In the genomic region with DNA sequence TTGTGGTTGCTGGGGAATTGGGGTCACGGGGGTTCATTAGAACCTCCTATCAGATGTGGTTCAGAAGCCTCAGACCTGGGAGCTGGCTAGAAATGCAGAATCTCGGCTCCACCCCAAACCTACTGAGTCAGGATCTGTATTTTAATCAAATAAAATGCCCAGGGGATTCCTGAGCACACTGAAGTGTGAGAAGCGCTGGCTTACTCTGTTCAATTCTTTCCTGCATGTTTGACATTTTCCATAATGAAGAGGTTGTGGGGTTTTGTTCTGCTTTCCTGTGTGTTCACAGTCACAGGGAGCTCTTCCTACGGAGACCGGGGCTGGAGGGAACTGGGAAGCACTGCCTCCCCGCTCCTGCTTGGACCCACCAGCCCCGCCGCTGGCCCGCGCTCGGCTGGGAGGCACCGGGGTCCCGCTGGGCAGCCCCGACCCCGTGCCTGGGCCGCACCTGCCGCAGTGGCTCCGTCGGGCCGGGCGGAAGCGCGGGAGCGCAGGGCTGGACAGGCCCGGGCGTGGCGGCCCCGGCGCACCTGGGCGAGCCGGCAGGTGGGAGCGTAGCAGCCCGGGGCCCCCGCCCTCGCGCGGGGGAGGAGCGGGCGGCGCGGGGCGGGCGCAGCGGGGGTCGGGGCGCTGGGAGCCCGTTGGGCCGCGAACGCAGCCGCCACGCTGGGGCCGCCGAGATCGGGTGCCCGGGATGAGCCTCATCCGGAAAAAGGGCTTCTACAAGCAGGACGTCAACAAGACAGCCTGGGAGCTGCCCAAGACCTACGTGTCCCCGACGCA, we compare ENCODE assay signal across 8 cellular contexts. TPM values are rescaled to one million over a fixed set of nuclear protein-coding genes. Genes with fewer than 3 reads are reported as not detected.
DNase-seq lines count a peak whose midpoint lies in the region; ATAC-seq and TF ChIP-seq lines count a peak whose summit lies in the region.

A gene (plus strand): TSS at position 625 of the 783 bp plus-strand sequence. CDS start 70 bp downstream, at position 695.

- peak; percentile 59 for DNase-seq in H9
- no peak for DNase-seq in NT2/D1 (ENCODE audit: low read depth, low spot score)
- peak; percentile 64 to 77 (median 67) for DNase-seq in body of pancreas
- peak in 1 of 2 donors; percentile 89 for DNase-seq in left lung
- DNase-seq in stimulated activated naive B cell treated with anti-CD40 and anti-IgM and Interleukin-4, amounts not matched to agents 10 μg/mL and 1 μg/mL and 100 μg/mL, for 72 hours, result no peak
- DNase-seq in SW 1271 (lab: John Stamatoyannopoulos, UW), result no peak

- H2AFZ ChIP-seq in H9 (ENCODE audit: low read length), result peak within 1 kb of the TSS; percentile 43

- intact Hi-C loops in body of pancreas (cut with DNase I) (loop anchor here (10.0 kb wide), 2 partner anchors 65 to 235 kb away; a partner anchor contains a TSS), left lung (cut with DNase I) (loop anchor here in 1 of 2 donors (10.0 kb wide), 1 partner anchor 65 kb away; a partner anchor contains a TSS)

- no peak within 1 kb of the TSS for H3K56ac ChIP-seq in H9 (ENCODE audit: insufficient read length, low read depth, low read length)

- H3K27ac ChIP-seq in H9 (ENCODE audit: insufficient read length, low read depth, low read length) (no peak within 1 kb of the TSS), body of pancreas (peak within 1 kb of the TSS; percentile 91 to 93 (median 92)), left lung (peak within 1 kb of the TSS; percentile 75 to 80)

- peaks cover 22 to 24% of the 10 kb centered on the region in 2 experiments for H3K4me1 Mint-ChIP-seq in H9
- peaks cover 39 to 47% of the 10 kb centered on the region in 2 donors for H3K4me1 Mint-ChIP-seq in stimulated activated naive B cell treated with anti-CD40 and anti-IgM and Interleukin-4, amounts not matched to agents 10 μg/mL and 1 μg/mL and 100 μg/mL, for 72 hours

- no peak within 1 kb of the TSS for H3K4ac ChIP-seq in H9 (ENCODE audit: low read depth, low read length)

- H2BK120ac ChIP-seq in H9 (ENCODE audit: low read depth, low read length, poor library complexity, severe bottlenecking), result no peak within 1 kb of the TSS

- H3T11ph ChIP-seq in H9 (ENCODE audit: low read length), result no peak within 1 kb of the TSS

- H3K4me1 ChIP-seq in H9 (ENCODE audit: insufficient read depth, low read length), result peaks cover 5% of the 10 kb centered on the region
- H3K4me1 ChIP-seq in NT2/D1 (ENCODE audit: insufficient read depth, insufficient read length), result peaks cover 8% of the 10 kb centered on the region
- H3K4me1 ChIP-seq in body of pancreas, result peaks cover 28% of the 10 kb centered on the region
- peaks cover 16 to 75% of the 10 kb centered on the region in 2 donors for H3K4me1 ChIP-seq in left lung

- ATAC-seq in body of pancreas (peak; percentile 78), left lung (peak; percentile 56), HG03565 (IDR thresholded peaks at IDR 0.05; ENCODE audit: unreplicated experiment) (no peak), HG02870 (IDR thresholded peaks at IDR 0.05; ENCODE audit: unreplicated experiment) (no peak)
- peak; percentile 45 to 51 for ATAC-seq in stimulated activated naive B cell treated with anti-CD40 and anti-IgM and Interleukin-4, amounts not matched to agents 10 μg/mL and 1 μg/mL and 100 μg/mL, for 72 hours (replicated peaks)

- peak within 1 kb of the TSS; percentile 44 for H3K4me2 ChIP-seq in H9 (ENCODE audit: insufficient read depth, insufficient read length, low read length)

- H4K5ac ChIP-seq in H9 (ENCODE audit: insufficient read length, low read depth, low read length), result no peak within 1 kb of the TSS

- H3K18ac ChIP-seq in H9 (ENCODE audit: insufficient read length, low read depth, low read length), result peak within 1 kb of the TSS; percentile 86

- peaks cover 2% of the 10 kb centered on the region for H4K20me1 ChIP-seq in H9 (ENCODE audit: control insufficient read depth, insufficient read depth, insufficient read length)

- no peak within 1 kb of the TSS for H4K8ac ChIP-seq in H9 (replicated peaks; ENCODE audit: insufficient read length, low read depth, low read length)

- no peak within 1 kb of the TSS for H2BK5ac ChIP-seq in H9 (ENCODE audit: insufficient read length, low read length)

- H3K4me3 Mint-ChIP-seq in H9, result peak within 1 kb of the TSS; percentile 64 to 77
- peak within 1 kb of the TSS; percentile 86 to 91 for H3K4me3 Mint-ChIP-seq in stimulated activated naive B cell treated with anti-CD40 and anti-IgM and Interleukin-4, amounts not matched to agents 10 μg/mL and 1 μg/mL and 100 μg/mL, for 72 hours

- WGBS in H9 (ENCODE audit: extremely low coverage, insufficient read length, low lambda C conversion rate), result no CpG with 5 or more reads among the region's 61 CpGs
- WGBS in body of pancreas, 2 donors, result 1 to 4% methylated on average over 7 to 43 of the region's 61 CpGs

- peak within 1 kb of the TSS; percentile 66; the same call in 1 of the 2 replicates for H3K14ac ChIP-seq in H9 (ENCODE audit: insufficient read depth, low read length)

- no peak within 1 kb of the TSS for H2BK15ac ChIP-seq in H9 (ENCODE audit: low read depth, low read length)

- peaks cover 10% of the 10 kb centered on the region for H3K27me3 Mint-ChIP-seq in H9 (ENCODE audit: low read depth)
- H3K27me3 Mint-ChIP-seq in stimulated activated naive B cell treated with anti-CD40 and anti-IgM and Interleukin-4, amounts not matched to agents 10 μg/mL and 1 μg/mL and 100 μg/mL, for 72 hours, result no peaks in the 10 kb centered on the region

- H3K4me3 ChIP-seq in NT2/D1 (ENCODE audit: insufficient read length, low read depth), result peak within 1 kb of the TSS; percentile 31
- H3K4me3 ChIP-seq in body of pancreas, result peak within 1 kb of the TSS; percentile 23 to 54
- peak within 1 kb of the TSS; percentile 24 to 45 for H3K4me3 ChIP-seq in left lung

- no peak within 1 kb of the TSS for H4K91ac ChIP-seq in H9 (ENCODE audit: insufficient read length, low read depth, low read length)

- no peaks in the 10 kb centered on the region for H3K79me1 ChIP-seq in H9 (ENCODE audit: insufficient read depth, low read depth, low read length, poor library complexity, severe bottlenecking)

- no peak within 1 kb of the TSS for H2BK20ac ChIP-seq in H9 (ENCODE audit: low read depth, low read length, poor library complexity, severe bottlenecking)

- H3K9ac ChIP-seq in H9 (ENCODE audit: extremely low read depth, insufficient read length, low read length), result no peak within 1 kb of the TSS
- peak within 1 kb of the TSS; percentile 47 for H3K9ac ChIP-seq in NT2/D1 (ENCODE audit: insufficient read length, low read depth)

- no peaks in the 10 kb centered on the region for H3K36me3 ChIP-seq in NT2/D1 (ENCODE audit: insufficient read depth, insufficient read length, low read length)
- H3K36me3 ChIP-seq in body of pancreas (replicated peaks in 1 of 2; ENCODE audit: insufficient read depth in 1 of 2, low read depth in 2 of 2), result no peaks in the 10 kb centered on the region
- peaks cover 0 to 9% of the 10 kb centered on the region in 2 donors for H3K36me3 ChIP-seq in left lung

- H3K9me3 Mint-ChIP-seq in H9, result peaks cover 0 to 2% of the 10 kb centered on the region in 2 experiments; a peak in 1 of 5 replicates
- no peaks in the 10 kb centered on the region for H3K9me3 Mint-ChIP-seq in stimulated activated naive B cell treated with anti-CD40 and anti-IgM and Interleukin-4, amounts not matched to agents 10 μg/mL and 1 μg/mL and 100 μg/mL, for 72 hours

- H3K23ac ChIP-seq in H9 (ENCODE audit: insufficient read length, low read depth, low read length), result no peak within 1 kb of the TSS

- H3K27me3 ChIP-seq in H9 (ENCODE audit: insufficient read depth, low read length), result no peaks in the 10 kb centered on the region; the same call in 1 of the 2 replicates
- peaks cover 18% of the 10 kb centered on the region for H3K27me3 ChIP-seq in NT2/D1 (ENCODE audit: insufficient read depth, insufficient read length)
- H3K27me3 ChIP-seq in body of pancreas, result no peaks in the 10 kb centered on the region
- H3K27me3 ChIP-seq in left lung, result no peaks in the 10 kb centered on the region

- H3K36me3 Mint-ChIP-seq in H9 (ENCODE audit: insufficient read depth in 1 of 3, low read depth in 3 of 3), result peaks cover 0 to under 1% (median 0%) of the 10 kb centered on the region in 3 experiments; a peak in 2 of 7 replicates
- H3K36me3 Mint-ChIP-seq in stimulated activated naive B cell treated with anti-CD40 and anti-IgM and Interleukin-4, amounts not matched to agents 10 μg/mL and 1 μg/mL and 100 μg/mL, for 72 hours, result peaks cover 16 to 24% of the 10 kb centered on the region in 2 donors

- peaks cover 8% of the 10 kb centered on the region for H3K23me2 ChIP-seq in H9 (ENCODE audit: insufficient read length, low read depth, low read length, poor library complexity, severe bottlenecking)

- H2BK12ac ChIP-seq in H9 (ENCODE audit: insufficient read length, low read depth, low read length), result no peak within 1 kb of the TSS

- H3K9me3 ChIP-seq in H9 (ENCODE audit: control insufficient read depth, low read depth, low read length) (no peaks in the 10 kb centered on the region), NT2/D1 (ENCODE audit: insufficient read depth, low read length) (no peaks in the 10 kb centered on the region), body of pancreas (no peaks in the 10 kb centered on the region), left lung (no peaks in the 10 kb centered on the region)

- no peak within 1 kb of the TSS for H2AK5ac ChIP-seq in H9 (ENCODE audit: insufficient read length, low read length)

- no peaks in the 10 kb centered on the region for H3K79me2 ChIP-seq in H9 (ENCODE audit: insufficient read depth, low read length)

- H3K27ac Mint-ChIP-seq in H9, result no peak within 1 kb of the TSS
- H3K27ac Mint-ChIP-seq in stimulated activated naive B cell treated with anti-CD40 and anti-IgM and Interleukin-4, amounts not matched to agents 10 μg/mL and 1 μg/mL and 100 μg/mL, for 72 hours, result peak within 1 kb of the TSS; percentile 94

- TF ChIP-seq CTCF in H9 (conservative IDR thresholded peaks at IDR 0.05) (no peak), body of pancreas (IDR thresholded peaks at IDR 0.05) (peak in 1 of 7 experiments; percentile 17), left lung (IDR thresholded peaks at IDR 0.05) (no peak)

- peak in 2 of 3 donors; percentile 21 to 32 for TF ChIP-seq POLR2A in body of pancreas (IDR thresholded peaks at IDR 0.05)

RNA-seq across cellular contexts. Expression of the gene that starts here (rescaled TPM):
- total RNA-seq in H9 (2021) (18.9 and 19.2 TPM in 2 replicates), body of pancreas (10 to 100 TPM; 32.2 to 37.9 TPM), left lung (10 to 100 TPM; 83.2 to 89.7 TPM)

Comparison
In these comparisons a context has a peak if more than half of its experiments do, and no peak if none do; other contexts are left out.
1. DNase-seq: peak in H9 (single experiment) and body of pancreas (4 of 4); none in NT2/D1 (single experiment), stimulated activated naive B cell treated with anti-CD40 and anti-IgM and Interleukin-4, amounts not matched to agents 10 μg/mL and 1 μg/mL and 100 μg/mL, for 72 hours (single experiment) and SW 1271 (0 of 2).
2. ATAC-seq: peak in body of pancreas (single experiment), left lung (single experiment) and stimulated activated naive B cell treated with anti-CD40 and anti-IgM and Interleukin-4, amounts not matched to agents 10 μg/mL and 1 μg/mL and 100 μg/mL, for 72 hours (2 of 2); none in HG03565 (single experiment) and HG02870 (single experiment).
3. Peak in every context shown above with its lines, with median percentiles within 50 percentile points of each other: H3K4me3 ChIP-seq.